In genomic region chr2:131517856-131518255, GRCh38 we compare ENCODE assay signal across 7 cellular contexts. TPM values are rescaled to one million over a fixed set of nuclear protein-coding genes. Genes with fewer than 3 reads are reported as not detected.
"Had no signal": no experiment of that assay in that cellular context is flagged by ENCODE, and none has a peak within 500 bp of the region (broad histone marks: within the 10 kb centered on the region; RNA-seq: fewer than 3 reads in every experiment).

No MANE protein-coding gene starts in this region.

RNA-seq across cellular contexts. Expression of gene TUBA3D, which starts 41.9 kb away (rescaled TPM):
- total RNA-seq: MCF 10A, NCI-H460, OCI-LY7, PC-9, RPMI7951, SJSA1 had no signal
- polyA plus RNA-seq: SK-N-SH had no signal
